ENCODE assay signal across 1 cellular context in the genomic region with DNA sequence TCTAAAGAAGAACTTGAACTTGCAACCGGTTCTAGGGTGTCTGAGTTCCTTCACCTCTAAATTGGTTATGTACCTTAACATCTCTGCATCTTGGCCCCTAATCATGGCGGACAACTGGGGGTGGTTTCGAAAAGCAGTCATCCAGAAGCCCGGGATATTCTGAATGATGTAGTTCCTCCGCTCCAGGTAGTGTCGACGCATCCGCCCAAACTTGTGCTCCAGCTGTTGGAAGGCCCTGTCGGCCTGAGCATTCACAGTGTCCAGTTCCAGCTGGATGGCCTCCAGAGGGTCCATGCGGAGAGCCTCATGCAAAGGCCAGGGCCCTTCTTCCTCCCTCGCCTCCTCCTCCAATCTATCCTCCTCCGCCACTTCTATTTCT.
TF ChIP-seq lines count a peak whose summit lies in the region.

No MANE protein-coding gene starts in this region.

TF ChIP-seq in HCT116, 20 proteins besides CTCF, POLR2A, EP300 and RAD21 (continued from another document):
- TF ChIP-seq, protein P1, sequence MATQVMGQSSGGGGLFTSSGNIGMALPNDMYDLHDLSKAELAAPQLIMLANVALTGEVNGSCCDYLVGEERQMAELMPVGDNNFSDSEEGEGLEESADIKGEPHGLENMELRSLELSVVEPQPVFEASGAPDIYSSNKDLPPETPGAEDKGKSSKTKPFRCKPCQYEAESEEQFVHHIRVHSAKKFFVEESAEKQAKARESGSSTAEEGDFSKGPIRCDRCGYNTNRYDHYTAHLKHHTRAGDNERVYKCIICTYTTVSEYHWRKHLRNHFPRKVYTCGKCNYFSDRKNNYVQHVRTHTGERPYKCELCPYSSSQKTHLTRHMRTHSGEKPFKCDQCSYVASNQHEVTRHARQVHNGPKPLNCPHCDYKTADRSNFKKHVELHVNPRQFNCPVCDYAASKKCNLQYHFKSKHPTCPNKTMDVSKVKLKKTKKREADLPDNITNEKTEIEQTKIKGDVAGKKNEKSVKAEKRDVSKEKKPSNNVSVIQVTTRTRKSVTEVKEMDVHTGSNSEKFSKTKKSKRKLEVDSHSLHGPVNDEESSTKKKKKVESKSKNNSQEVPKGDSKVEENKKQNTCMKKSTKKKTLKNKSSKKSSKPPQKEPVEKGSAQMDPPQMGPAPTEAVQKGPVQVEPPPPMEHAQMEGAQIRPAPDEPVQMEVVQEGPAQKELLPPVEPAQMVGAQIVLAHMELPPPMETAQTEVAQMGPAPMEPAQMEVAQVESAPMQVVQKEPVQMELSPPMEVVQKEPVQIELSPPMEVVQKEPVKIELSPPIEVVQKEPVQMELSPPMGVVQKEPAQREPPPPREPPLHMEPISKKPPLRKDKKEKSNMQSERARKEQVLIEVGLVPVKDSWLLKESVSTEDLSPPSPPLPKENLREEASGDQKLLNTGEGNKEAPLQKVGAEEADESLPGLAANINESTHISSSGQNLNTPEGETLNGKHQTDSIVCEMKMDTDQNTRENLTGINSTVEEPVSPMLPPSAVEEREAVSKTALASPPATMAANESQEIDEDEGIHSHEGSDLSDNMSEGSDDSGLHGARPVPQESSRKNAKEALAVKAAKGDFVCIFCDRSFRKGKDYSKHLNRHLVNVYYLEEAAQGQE (IDR thresholded peaks at IDR 0.05; ENCODE audit: low read depth), result no peak
